Comparison of ENCODE assay signal across 10 cellular contexts in genomic region chr9:19551124-19551929, GRCh38.
DNase-seq lines count a peak whose midpoint lies in the region; ATAC-seq, FAIRE-seq and TF ChIP-seq lines count a peak whose summit lies in the region.
"Had no signal": no experiment of that assay in that cellular context is flagged by ENCODE, and none has a peak within 500 bp of the region (broad histone marks: within the 10 kb centered on the region; RNA-seq: fewer than 3 reads in every experiment).

No MANE protein-coding gene starts in this region.

- H3K4me3 Mint-ChIP-seq in activated T-cell treated with anti-CD3 and anti-CD28 coated beads, Interleukin-2, amount 50 U/mL, for 24 hours: no peak overlapping the region
- H3K4me3 Mint-ChIP-seq: activated T-helper 17 cell treated with anti-CD3 and anti-CD28 coated beads, Interleukin-2, amount 50 U/mL, for 72 hours had no signal

- FAIRE-seq in small intestine (lab: Jason Lieb, UNC): no peak

- H3K27ac Mint-ChIP-seq in activated T-cell treated with anti-CD3 and anti-CD28 coated beads, Interleukin-2, amount 50 U/mL, for 24 hours: no peak overlapping the region
- H3K27ac Mint-ChIP-seq: activated T-helper 17 cell treated with anti-CD3 and anti-CD28 coated beads, Interleukin-2, amount 50 U/mL, for 72 hours had no signal

- no peaks in the 10 kb centered on the region for H3K9me3 Mint-ChIP-seq in activated T-cell treated with anti-CD3 and anti-CD28 coated beads, Interleukin-2, amount 50 U/mL, for 24 hours
- H3K9me3 Mint-ChIP-seq: activated T-helper 17 cell treated with anti-CD3 and anti-CD28 coated beads, Interleukin-2, amount 50 U/mL, for 72 hours had no signal

- peak; percentile 16 for DNase-seq in GM10266 (ENCODE audit: extremely low spot score)
- DNase-seq in MV-4-11 (lab: John Stamatoyannopoulos, UW): peak; percentile 1
- DNase-seq in iPS-NIHi7 (ENCODE audit: extremely low spot score): peak; percentile 53
- no peak for DNase-seq in effector memory CD4-positive, alpha-beta T cell
- DNase-seq in small intestine: no peak
- no peak for DNase-seq in activated CD4-positive, alpha-beta T cell treated with anti-CD3 and anti-CD28 coated beads, Interleukin-2, amount 50 U/mL, for 1 hour
- DNase-seq in activated T-cell treated with anti-CD3 and anti-CD28 coated beads, Interleukin-2, amount 50 U/mL, for 24 hours: no peak
- DNase-seq: NCI-H2081 treated with DMSO at 0.1 percent for 48 hours had no signal

- no peaks in the 10 kb centered on the region for H3K36me3 Mint-ChIP-seq in activated T-cell treated with anti-CD3 and anti-CD28 coated beads, Interleukin-2, amount 50 U/mL, for 24 hours (ENCODE audit: low read depth)

- TF ChIP-seq CTCF in GM10266 (IDR thresholded peaks at IDR 0.05; ENCODE audit: control insufficient read depth, insufficient read depth, low read depth, missing control alignments): peak; percentile 34

- no peaks in the 10 kb centered on the region for H3K27me3 ChIP-seq in effector memory CD4-positive, alpha-beta T cell (replicated peaks; ENCODE audit: control insufficient read depth, insufficient read depth, low read length, poor library complexity, severe bottlenecking)
- H3K27me3 ChIP-seq in small intestine (ENCODE audit: control insufficient read depth in 2 of 2, insufficient read depth in 2 of 2, low read length in 2 of 2): no peaks in the 10 kb centered on the region

- H3K4me1 ChIP-seq in effector memory CD4-positive, alpha-beta T cell (ENCODE audit: control insufficient read depth, insufficient read depth, low read length, poor library complexity, severe bottlenecking): no peaks in the 10 kb centered on the region
- no peaks in the 10 kb centered on the region for H3K4me1 ChIP-seq in small intestine (ENCODE audit: control insufficient read depth in 2 of 2, insufficient read depth in 1 of 2, low read depth in 1 of 2, low read length in 1 of 2)

- peak; percentile 69 for ATAC-seq in GM21529 (IDR thresholded peaks at IDR 0.05; ENCODE audit: unreplicated experiment)
- ATAC-seq: activated T-helper 17 cell treated with anti-CD3 and anti-CD28 coated beads, Interleukin-2, amount 50 U/mL, for 72 hours had no signal

- 25 to 35% (median 31%) methylated on average over 8 of the region's 8 CpGs for WGBS in small intestine, 3 donors

- H3K36me3 ChIP-seq in effector memory CD4-positive, alpha-beta T cell (ENCODE audit: control insufficient read depth, insufficient read depth, low read length): no peaks in the 10 kb centered on the region
- no peaks in the 10 kb centered on the region for H3K36me3 ChIP-seq in small intestine (ENCODE audit: control insufficient read depth in 2 of 2, insufficient read depth in 2 of 2, low read length in 2 of 2)

- no peaks in the 10 kb centered on the region for H3K9me3 ChIP-seq in effector memory CD4-positive, alpha-beta T cell (ENCODE audit: control insufficient read depth, low read length)
- H3K9me3 ChIP-seq in small intestine (ENCODE audit: control insufficient read depth, low read depth): no peaks in the 10 kb centered on the region

- H3K4me1 Mint-ChIP-seq in activated T-cell treated with anti-CD3 and anti-CD28 coated beads, Interleukin-2, amount 50 U/mL, for 24 hours (ENCODE audit: low read depth): peaks cover 6% of the 10 kb centered on the region
- H3K4me1 Mint-ChIP-seq: activated T-helper 17 cell treated with anti-CD3 and anti-CD28 coated beads, Interleukin-2, amount 50 U/mL, for 72 hours had no signal

- H3K27me3 Mint-ChIP-seq in activated T-cell treated with anti-CD3 and anti-CD28 coated beads, Interleukin-2, amount 50 U/mL, for 24 hours: peaks cover 25% of the 10 kb centered on the region

- H3K27ac ChIP-seq in effector memory CD4-positive, alpha-beta T cell (ENCODE audit: insufficient read depth, low read length, poor library complexity, severe bottlenecking): no peak overlapping the region
- H3K27ac ChIP-seq in small intestine (ENCODE audit: low read depth in 1 of 2, low read length in 1 of 2): no peak overlapping the region

- no peak overlapping the region for H3K4me3 ChIP-seq in effector memory CD4-positive, alpha-beta T cell (ENCODE audit: insufficient read depth, low read depth, low read length, poor library complexity, severe bottlenecking)
- no peak overlapping the region for H3K4me3 ChIP-seq in small intestine (ENCODE audit: low read depth in 1 of 2, low read length in 2 of 2)

Comparison
In these comparisons a context has a peak if more than half of its experiments do, and no peak if none do; other contexts are left out.
1. DNase-seq: peak in GM10266 (single experiment), MV-4-11 (single experiment) and iPS-NIHi7 (single experiment); none in effector memory CD4-positive, alpha-beta T cell (0 of 3), small intestine (single experiment), activated CD4-positive, alpha-beta T cell treated with anti-CD3 and anti-CD28 coated beads, Interleukin-2, amount 50 U/mL, for 1 hour (single experiment) and activated T-cell treated with anti-CD3 and anti-CD28 coated beads, Interleukin-2, amount 50 U/mL, for 24 hours (single experiment).